8 cellular contexts compared by ENCODE assay signal in genomic region chr11:18321991-18322711, GRCh38. TPM values are rescaled to one million over a fixed set of nuclear protein-coding genes. Genes with fewer than 3 reads are reported as not detected.
DNase-seq lines count a peak whose midpoint lies in the region; ATAC-seq and TF ChIP-seq lines count a peak whose summit lies in the region.

Gene GTF2H1 (plus strand): TSS chr11:18322567. CDS start chr11:18333075, 10,508 bp downstream.
A gene with protein sequence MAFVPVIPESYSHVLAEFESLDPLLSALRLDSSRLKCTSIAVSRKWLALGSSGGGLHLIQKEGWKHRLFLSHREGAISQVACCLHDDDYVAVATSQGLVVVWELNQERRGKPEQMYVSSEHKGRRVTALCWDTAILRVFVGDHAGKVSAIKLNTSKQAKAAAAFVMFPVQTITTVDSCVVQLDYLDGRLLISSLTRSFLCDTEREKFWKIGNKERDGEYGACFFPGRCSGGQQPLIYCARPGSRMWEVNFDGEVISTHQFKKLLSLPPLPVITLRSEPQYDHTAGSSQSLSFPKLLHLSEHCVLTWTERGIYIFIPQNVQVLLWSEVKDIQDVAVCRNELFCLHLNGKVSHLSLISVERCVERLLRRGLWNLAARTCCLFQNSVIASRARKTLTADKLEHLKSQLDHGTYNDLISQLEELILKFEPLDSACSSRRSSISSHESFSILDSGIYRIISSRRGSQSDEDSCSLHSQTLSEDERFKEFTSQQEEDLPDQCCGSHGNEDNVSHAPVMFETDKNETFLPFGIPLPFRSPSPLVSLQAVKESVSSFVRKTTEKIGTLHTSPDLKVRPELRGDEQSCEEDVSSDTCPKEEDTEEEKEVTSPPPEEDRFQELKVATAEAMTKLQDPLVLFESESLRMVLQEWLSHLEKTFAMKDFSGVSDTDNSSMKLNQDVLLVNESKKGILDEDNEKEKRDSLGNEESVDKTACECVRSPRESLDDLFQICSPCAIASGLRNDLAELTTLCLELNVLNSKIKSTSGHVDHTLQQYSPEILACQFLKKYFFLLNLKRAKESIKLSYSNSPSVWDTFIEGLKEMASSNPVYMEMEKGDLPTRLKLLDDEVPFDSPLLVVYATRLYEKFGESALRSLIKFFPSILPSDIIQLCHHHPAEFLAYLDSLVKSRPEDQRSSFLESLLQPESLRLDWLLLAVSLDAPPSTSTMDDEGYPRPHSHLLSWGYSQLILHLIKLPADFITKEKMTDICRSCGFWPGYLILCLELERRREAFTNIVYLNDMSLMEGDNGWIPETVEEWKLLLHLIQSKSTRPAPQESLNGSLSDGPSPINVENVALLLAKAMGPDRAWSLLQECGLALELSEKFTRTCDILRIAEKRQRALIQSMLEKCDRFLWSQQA (minus strand): TSS chr11:18322140. CDS start chr11:18317858, 4,282 bp downstream.

- peak within 1 kb of the TSS; percentile 79 for H3K18ac ChIP-seq in trophoblast cell (ENCODE audit: low read length)

- H3K4me1 ChIP-seq in adipocyte (ENCODE audit: control insufficient read depth, insufficient read depth, low read length) (peaks cover 52% of the 10 kb centered on the region), cardiac muscle cell (ENCODE audit: low read depth) (peaks cover 12% of the 10 kb centered on the region), trophoblast cell (ENCODE audit: control insufficient read depth in 1 of 2, insufficient read depth in 2 of 2, low read length in 2 of 2) (peaks cover 7 to 9% of the 10 kb centered on the region in 2 experiments), transverse colon (peaks cover 19 to 51% (median 27%) of the 10 kb centered on the region in 4 donors)

- H2AFZ ChIP-seq in trophoblast cell (ENCODE audit: insufficient read depth, low read length, poor library complexity) = peak within 1 kb of the TSS; percentile 92

- H2BK120ac ChIP-seq in trophoblast cell (ENCODE audit: insufficient read depth, low read length, poor library complexity) = peak within 1 kb of the TSS; percentile 92

- H3K4me2 ChIP-seq in trophoblast cell (ENCODE audit: low read length) = peak within 1 kb of the TSS; percentile 71

- TF ChIP-seq EP300 in transverse colon (IDR thresholded peaks at IDR 0.05; ENCODE audit: low read depth) = peak; percentile 90

- peak within 1 kb of the TSS; percentile 98 for H3K4ac ChIP-seq in trophoblast cell (ENCODE audit: low read depth, low read length)

- WGBS in trophoblast cell (ENCODE audit: extremely low coverage, insufficient coverage, insufficient read length) = no CpG with 5 or more reads among the region's 61 CpGs
- 0% methylated on average over 48 of the region's 61 CpGs; no CpG with 5 or more reads in 1 of the 2 donors for WGBS in transverse colon (ENCODE audit: low coverage in 1 of 2), 2 donors

- H4K12ac ChIP-seq in trophoblast cell (ENCODE audit: low read depth, low read length) = peak within 1 kb of the TSS; percentile 72

- H3K27ac ChIP-seq in cardiac muscle cell = peak within 1 kb of the TSS; percentile 99
- peak within 1 kb of the TSS; percentile 88 for H3K27ac ChIP-seq in trophoblast cell (ENCODE audit: low read depth, low read length)
- H3K27ac ChIP-seq in transverse colon = peak within 1 kb of the TSS; percentile 91 to 97 (median 94)

- peak; percentile 87 for ATAC-seq in HG02763 (IDR thresholded peaks at IDR 0.05; ENCODE audit: unreplicated experiment)

- TF ChIP-seq CTCF in GM12865 (IDR thresholded peaks at IDR 0.05; ENCODE audit: insufficient read depth, low read depth, low read length, missing control alignments) = no peak
- TF ChIP-seq CTCF in cardiac muscle cell (IDR thresholded peaks at IDR 0.05; ENCODE audit: low read depth, low read length) = no peak
- TF ChIP-seq CTCF in transverse colon (IDR thresholded peaks at IDR 0.05) = peak in 1 of 5 experiments; percentile 2

- H3K79me2 ChIP-seq in trophoblast cell (ENCODE audit: control insufficient read depth, insufficient read depth, low read length, poor library complexity) = peaks cover 8% of the 10 kb centered on the region

- no peak within 1 kb of the TSS for H2BK12ac ChIP-seq in trophoblast cell (ENCODE audit: low read length)

- H3K23ac ChIP-seq in trophoblast cell (ENCODE audit: low read length) = no peak within 1 kb of the TSS

- H3K4me3 ChIP-seq in GM12865 (ENCODE audit: low read depth, low read length) (peak within 1 kb of the TSS; percentile 92), adipocyte (ENCODE audit: low read length) (peak within 1 kb of the TSS; percentile 95), cardiac muscle cell (peak within 1 kb of the TSS; percentile 62), trophoblast cell (ENCODE audit: low read depth, low read length) (peak within 1 kb of the TSS; percentile 96), transverse colon (peak within 1 kb of the TSS; percentile 71 to 98 (median 84))

- H3K36me3 ChIP-seq in adipocyte (ENCODE audit: control insufficient read depth, insufficient read depth, low read length, severe bottlenecking) (peaks cover 8% of the 10 kb centered on the region), cardiac muscle cell (no peaks in the 10 kb centered on the region), trophoblast cell (ENCODE audit: control insufficient read depth in 1 of 2, insufficient read depth in 2 of 2, low read length in 2 of 2) (peaks cover 0 to 3% of the 10 kb centered on the region in 2 experiments), transverse colon (peaks cover 0 to 12% (median 0%) of the 10 kb centered on the region in 4 donors)

- peak within 1 kb of the TSS; percentile 94 for H2BK5ac ChIP-seq in trophoblast cell (ENCODE audit: low read depth, low read length, poor library complexity)

- DNase-seq in GM12865 (ENCODE audit: low read depth) = peak; percentile 99
- peak; percentile 87 for DNase-seq in NCI-H1417 treated with DMSO at 0.1 percent for 48 hours (lab: John Stamatoyannopoulos, UW)
- peak; percentile 99 for DNase-seq in SW480 (ENCODE audit: low spot score)
- peak; percentile 99 for DNase-seq in adipocyte (ENCODE audit: low read depth)
- peak; percentile 98 to 99 for DNase-seq in cardiac muscle cell (ENCODE audit: low read depth in 1 of 2, low spot score in 1 of 2)
- peak; percentile 98 to 99 for DNase-seq in trophoblast cell
- peak; percentile 98 for DNase-seq in transverse colon

- H3K9ac ChIP-seq in adipocyte (ENCODE audit: low read length) = peak within 1 kb of the TSS; percentile 94
- peak within 1 kb of the TSS; percentile 98 for H3K9ac ChIP-seq in trophoblast cell (ENCODE audit: low read length)

- TF ChIP-seq POLR2A in transverse colon (IDR thresholded peaks at IDR 0.05) = peak; percentile 97

- H3K9me3 ChIP-seq in adipocyte (ENCODE audit: control insufficient read depth, low read length) (no peaks in the 10 kb centered on the region), cardiac muscle cell (ENCODE audit: low read depth) (no peaks in the 10 kb centered on the region), trophoblast cell (ENCODE audit: insufficient read depth, low read depth, low read length) (no peaks in the 10 kb centered on the region), transverse colon (no peaks in the 10 kb centered on the region)

- peak within 1 kb of the TSS; percentile 96 for H4K91ac ChIP-seq in trophoblast cell (ENCODE audit: low read depth, low read length)

- in situ Hi-C loops in transverse colon (cut with MboI; ENCODE audit: low pct_ligation_motif_present in 1 of 4, low pct_unique_long_range_greater_than_20kb in 1 of 4, low sequenced_read_pairs in 3 of 4) = loop anchor here in 2 of 4 donors (5.0 to 10.0 kb wide), 3 partner anchors 75 to 313 kb away; partner anchors contain the start of genes TSG101 (in 2 of the 2) and SPTY2D1 (in 1 of the 2)

- peaks cover 6% of the 10 kb centered on the region for H3K79me1 ChIP-seq in trophoblast cell (ENCODE audit: low read length)

- H4K8ac ChIP-seq in trophoblast cell (ENCODE audit: low read depth, low read length) = peak within 1 kb of the TSS; percentile 93

- H2AK5ac ChIP-seq in trophoblast cell (ENCODE audit: low read length) = no peak within 1 kb of the TSS

- H3K27me3 ChIP-seq in adipocyte (replicated peaks; ENCODE audit: control insufficient read depth, insufficient read depth, low read length) (no peaks in the 10 kb centered on the region), cardiac muscle cell (no peaks in the 10 kb centered on the region), trophoblast cell (ENCODE audit: insufficient read depth, low read length) (no peaks in the 10 kb centered on the region), transverse colon (no peaks in the 10 kb centered on the region)

- H3K14ac ChIP-seq in trophoblast cell (ENCODE audit: low read length) = peak within 1 kb of the TSS; percentile 87

- intact Hi-C loops in transverse colon (cut with DNase I; ENCODE audit: low total_unique reads) = loop anchor here (10.0 kb wide), 1 partner anchor 73 kb away; the partner anchor contains the start of gene LDHA

RNA-seq across cellular contexts. Expression of gene GTF2H1, which starts in this region (rescaled TPM):
- total RNA-seq in cardiac muscle cell (20.6 and 24.6 TPM in 2 replicates), transverse colon (100 to 1,000 TPM in 1 of 4 donors, 10 to 100 TPM in 3; 46.6 to 147 (median 60.0) TPM)
- 25.8 and 26.1 TPM in 2 replicates for polyA plus RNA-seq in cardiac muscle cell
- polyA plus RNA-seq in trophoblast cell (2013) = 28.3 and 28.9 TPM in 2 replicates

RNA-seq across cellular contexts. Expression of the second gene that starts in this region (rescaled TPM):
- total RNA-seq in cardiac muscle cell = 7.3 and 10.3 TPM in 2 replicates
- polyA plus RNA-seq in cardiac muscle cell = 9.5 and 12.1 TPM in 2 replicates
- 8.3 and 8.7 TPM in 2 replicates for polyA plus RNA-seq in trophoblast cell (2013)
- total RNA-seq in transverse colon = 10 to 100 TPM in 3 of 4 donors, 1 to 10 TPM in 1; 3.0 to 18.9 (median 14.2) TPM

Comparison
In these comparisons a context has a peak if more than half of its experiments do, and no peak if none do; other contexts are left out.
1. Peak in every context shown above with its lines: DNase-seq, ATAC-seq, H3K4me3 ChIP-seq and H3K27ac ChIP-seq.